In genomic region chr1:160621633-160622413, GRCh38 we compare ENCODE assay signal across 14 cellular contexts. TPM values are rescaled to one million over a fixed set of nuclear protein-coding genes. Genes with fewer than 3 reads are reported as not detected.
A peak's percentile ranks its signal among the peaks of the same experiment; 100 is the strongest.
DNase-seq lines count a peak whose midpoint lies in the region; ATAC-seq and TF ChIP-seq lines count a peak whose summit lies in the region.
"Had no signal": no experiment of that assay in that cellular context is flagged by ENCODE, and none has a peak within 500 bp of the region (broad histone marks: within the 10 kb centered on the region; RNA-seq: fewer than 3 reads in every experiment).

No MANE protein-coding gene starts in this region.

- intact Hi-C loops in CD8-positive, alpha-beta T cell (cut with DNase I, micrococcal nuclease) = loop anchor here (1.0 to 2.0 kb wide), 3 partner anchors 17 to 53 kb away; no protein-coding TSS in a partner anchor
- intact Hi-C loops in esophagus muscularis mucosa (cut with DNase I) = no loop called here

- TF ChIP-seq EP300 in esophagus muscularis mucosa (IDR thresholded peaks at IDR 0.05) = no peak

- no peaks in the 10 kb centered on the region for H3K36me3 ChIP-seq in CD8-positive, alpha-beta T cell (ENCODE audit: insufficient read depth, low read length)
- no peaks in the 10 kb centered on the region for H3K36me3 ChIP-seq in esophagus muscularis mucosa
- H3K36me3 ChIP-seq: breast epithelium had no signal

- H3K27me3 ChIP-seq in CD8-positive, alpha-beta T cell (ENCODE audit: insufficient read depth, low read length) = no peaks in the 10 kb centered on the region
- no peaks in the 10 kb centered on the region for H3K27me3 ChIP-seq in esophagus muscularis mucosa
- H3K27me3 ChIP-seq: breast epithelium had no signal

- POLR2A ChIA-PET in CD8-positive, alpha-beta T cell (lab: Charles Lee) = interaction anchor here (1.7 kb wide), 1 partner anchor 11 kb away, joined by 3 read pairs; no protein-coding TSS in a partner anchor

- H3K27me3 Mint-ChIP-seq in CD8-positive, alpha-beta T cell (ENCODE audit: low read depth) = no peaks in the 10 kb centered on the region

- peaks cover 5% of the 10 kb centered on the region for H3K9me3 Mint-ChIP-seq in CD8-positive, alpha-beta T cell
- H3K9me3 Mint-ChIP-seq: nephron had no signal

- TF ChIP-seq POLR2A in GM18951 (IDR thresholded peaks at IDR 0.05; ENCODE audit: extremely low read depth, insufficient read depth, insufficient read length) (peak; percentile 31), esophagus muscularis mucosa (IDR thresholded peaks at IDR 0.05; ENCODE audit: low read depth) (no peak)

- H3K4me1 ChIP-seq in CD8-positive, alpha-beta T cell (ENCODE audit: insufficient read depth, low read length) = peaks cover 32% of the 10 kb centered on the region
- no peaks in the 10 kb centered on the region for H3K4me1 ChIP-seq in esophagus muscularis mucosa
- H3K4me1 ChIP-seq: breast epithelium had no signal

- in situ Hi-C loops in GM18951 (cut with MboI; ENCODE audit: low sequenced_read_pairs, unreplicated experiment) = loop anchor here (25.0 kb wide), 1 partner anchor 535 kb away; the partner anchor contains the start of genes IGSF8 and KCNJ9

- H3K4me3 Mint-ChIP-seq in CD8-positive, alpha-beta T cell = no peak overlapping the region
- H3K4me3 Mint-ChIP-seq: nephron had no signal

- H3K4me1 Mint-ChIP-seq in CD8-positive, alpha-beta T cell (ENCODE audit: low read depth) = peaks cover 75% of the 10 kb centered on the region
- H3K4me1 Mint-ChIP-seq: nephron had no signal

- H3K36me3 Mint-ChIP-seq in CD8-positive, alpha-beta T cell = peaks cover 50% of the 10 kb centered on the region

- peak overlapping the region; percentile 53 for H3K27ac Mint-ChIP-seq in CD8-positive, alpha-beta T cell
- H3K27ac Mint-ChIP-seq: nephron had no signal

- no peak for ATAC-seq in CD8-positive, alpha-beta T cell
- no peak for ATAC-seq in HG02840 (IDR thresholded peaks at IDR 0.05; ENCODE audit: low FRiP score, unreplicated experiment)
- ATAC-seq: left lobe of liver, right cardiac atrium had no signal

- CTCF ChIA-PET in CD8-positive, alpha-beta T cell (lab: Charles Lee) = interaction anchor here (0.7 to 1.3 kb wide), 4 partner anchors 15 to 147 kb away, joined by 3 to 7 read pairs (median 4); no protein-coding TSS in a partner anchor

- 85% methylated on average over 8 of the region's 8 CpGs for WGBS in esophagus muscularis mucosa

- H3K9me3 ChIP-seq in CD8-positive, alpha-beta T cell (ENCODE audit: low read length) = no peaks in the 10 kb centered on the region
- no peaks in the 10 kb centered on the region for H3K9me3 ChIP-seq in esophagus muscularis mucosa
- H3K9me3 ChIP-seq: breast epithelium had no signal

- no peak for TF ChIP-seq CTCF in CD8-positive, alpha-beta T cell (IDR thresholded peaks at IDR 0.05)
- TF ChIP-seq CTCF in esophagus muscularis mucosa (IDR thresholded peaks at IDR 0.05) = no peak

- no peak for DNase-seq in CD8-positive, alpha-beta T cell
- peak; percentile 66 for DNase-seq in UCSD-AML1 (lab: John Stamatoyannopoulos, UW; ENCODE audit: unreplicated experiment)
- peak; percentile 60 for DNase-seq in esophagus muscularis mucosa (ENCODE audit: extremely low spot score)
- DNase-seq in T-helper 9 cell = no peak
- no peak for DNase-seq in GOT3 (lab: John Stamatoyannopoulos, UW)
- DNase-seq: NCI-H2171 treated with DMSO at 0.1 percent for 48 hours, right cardiac atrium, substantia nigra had no signal

- no peak overlapping the region for H3K4me3 ChIP-seq in CD8-positive, alpha-beta T cell (ENCODE audit: low read depth, low read length)
- no peak overlapping the region for H3K4me3 ChIP-seq in esophagus muscularis mucosa
- H3K4me3 ChIP-seq: breast epithelium had no signal

- no peak overlapping the region for H3K27ac ChIP-seq in CD8-positive, alpha-beta T cell (ENCODE audit: low read depth, low read length)
- no peak overlapping the region for H3K27ac ChIP-seq in esophagus muscularis mucosa (replicated peaks in 1 of 4)
- H3K27ac ChIP-seq: breast epithelium, epithelial cell of prostate had no signal

RNA-seq across cellular contexts. Expression of gene SLAMF1, which starts 25.0 kb away (rescaled TPM):
- total RNA-seq in CD8-positive, alpha-beta T cell = 10 to 100 TPM; 12.8 to 18.6 TPM
- total RNA-seq in esophagus muscularis mucosa = 1 to 10 TPM in 2 of 4 donors, under 1 TPM in 2; 0.57 to 5.0 (median 0.95) TPM

RNA-seq across cellular contexts. Expression of gene CD84, which starts 42.5 kb away (rescaled TPM):
- 10 to 100 TPM; 28.3 to 31.7 TPM for total RNA-seq in CD8-positive, alpha-beta T cell
- total RNA-seq in esophagus muscularis mucosa = 1 to 10 TPM; 2.7 to 7.3 (median 4.7) TPM

Comparison
In these comparisons a context has a peak if more than half of its experiments do, and no peak if none do; other contexts are left out.
1. DNase-seq: peak in UCSD-AML1 (single experiment) and esophagus muscularis mucosa (single experiment); none in CD8-positive, alpha-beta T cell (0 of 7), T-helper 9 cell (single experiment) and GOT3 (single experiment).